In the genomic region with DNA sequence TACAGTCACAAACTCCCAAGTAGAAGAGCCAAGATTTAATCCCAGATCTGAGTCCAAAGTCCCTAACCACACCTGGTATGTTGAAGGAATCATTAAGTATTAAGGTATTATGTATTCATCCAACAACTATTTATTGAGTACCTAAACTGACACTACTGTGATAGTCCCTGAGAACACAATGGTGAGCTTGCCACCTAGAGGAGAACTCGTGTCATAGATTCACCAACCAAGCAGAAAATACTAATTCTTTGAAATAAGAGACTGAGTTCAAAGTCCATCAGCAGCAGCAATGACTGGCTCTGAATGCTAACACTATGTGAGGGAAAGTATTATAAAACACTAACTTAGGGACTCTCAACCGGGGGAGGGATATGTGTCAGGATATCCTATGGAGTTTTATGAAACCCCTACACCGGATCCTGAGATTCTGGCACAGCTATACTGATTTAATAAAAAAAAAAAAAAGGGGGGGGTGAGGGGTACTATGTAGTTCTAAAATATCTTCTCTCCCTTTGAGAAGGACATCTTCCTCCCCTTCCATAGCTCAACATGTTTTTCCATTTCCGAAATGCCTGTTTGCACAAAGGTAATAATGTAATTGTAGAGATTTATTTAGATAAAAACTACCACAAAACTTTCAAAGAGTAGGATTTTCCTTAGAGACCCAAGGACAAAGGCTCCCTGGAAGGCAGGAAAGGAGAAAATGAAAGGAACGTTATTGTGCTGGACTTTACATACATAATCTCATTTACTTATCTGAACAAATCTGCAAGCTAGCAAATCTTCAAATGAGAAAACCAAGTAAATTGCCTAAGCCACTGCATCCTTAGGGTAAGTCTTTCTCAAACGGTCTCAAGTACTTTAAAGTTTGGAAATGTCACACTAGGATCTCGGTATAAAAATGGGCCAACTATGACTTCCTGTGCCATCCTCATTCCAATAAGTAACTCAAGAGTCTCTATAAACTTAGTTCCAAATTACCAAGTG, we compare ENCODE assay signal across 1 cellular context.
TF ChIP-seq lines count a peak whose summit lies in the region.

No MANE protein-coding gene starts in this region.

TF ChIP-seq in GM12878, 131 proteins besides CTCF, POLR2A, EP300 and RAD21:
- TF ChIP-seq, protein P1, sequence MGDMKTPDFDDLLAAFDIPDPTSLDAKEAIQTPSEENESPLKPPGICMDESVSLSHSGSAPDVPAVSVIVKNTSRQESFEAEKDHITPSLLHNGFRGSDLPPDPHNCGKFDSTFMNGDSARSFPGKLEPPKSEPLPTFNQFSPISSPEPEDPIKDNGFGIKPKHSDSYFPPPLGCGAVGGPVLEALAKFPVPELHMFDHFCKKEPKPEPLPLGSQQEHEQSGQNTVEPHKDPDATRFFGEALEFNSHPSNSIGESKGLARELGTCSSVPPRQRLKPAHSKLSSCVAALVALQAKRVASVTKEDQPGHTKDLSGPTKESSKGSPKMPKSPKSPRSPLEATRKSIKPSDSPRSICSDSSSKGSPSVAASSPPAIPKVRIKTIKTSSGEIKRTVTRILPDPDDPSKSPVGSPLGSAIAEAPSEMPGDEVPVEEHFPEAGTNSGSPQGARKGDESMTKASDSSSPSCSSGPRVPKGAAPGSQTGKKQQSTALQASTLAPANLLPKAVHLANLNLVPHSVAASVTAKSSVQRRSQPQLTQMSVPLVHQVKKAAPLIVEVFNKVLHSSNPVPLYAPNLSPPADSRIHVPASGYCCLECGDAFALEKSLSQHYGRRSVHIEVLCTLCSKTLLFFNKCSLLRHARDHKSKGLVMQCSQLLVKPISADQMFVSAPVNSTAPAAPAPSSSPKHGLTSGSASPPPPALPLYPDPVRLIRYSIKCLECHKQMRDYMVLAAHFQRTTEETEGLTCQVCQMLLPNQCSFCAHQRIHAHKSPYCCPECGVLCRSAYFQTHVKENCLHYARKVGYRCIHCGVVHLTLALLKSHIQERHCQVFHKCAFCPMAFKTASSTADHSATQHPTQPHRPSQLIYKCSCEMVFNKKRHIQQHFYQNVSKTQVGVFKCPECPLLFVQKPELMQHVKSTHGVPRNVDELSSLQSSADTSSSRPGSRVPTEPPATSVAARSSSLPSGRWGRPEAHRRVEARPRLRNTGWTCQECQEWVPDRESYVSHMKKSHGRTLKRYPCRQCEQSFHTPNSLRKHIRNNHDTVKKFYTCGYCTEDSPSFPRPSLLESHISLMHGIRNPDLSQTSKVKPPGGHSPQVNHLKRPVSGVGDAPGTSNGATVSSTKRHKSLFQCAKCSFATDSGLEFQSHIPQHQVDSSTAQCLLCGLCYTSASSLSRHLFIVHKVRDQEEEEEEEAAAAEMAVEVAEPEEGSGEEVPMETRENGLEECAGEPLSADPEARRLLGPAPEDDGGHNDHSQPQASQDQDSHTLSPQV (IDR thresholded peaks at IDR 0.05) = peak; percentile 34; the same call in 1 of the 2 replicates
- TF ChIP-seq YY1 (IDR thresholded peaks at IDR 0.05; ENCODE audit: low read depth, low read length) = no peak
- peak; percentile 58; the same call in 1 of the 2 replicates for TF ChIP-seq SMC3 (IDR thresholded peaks at IDR 0.05; ENCODE audit: borderline replicate concordance, low read length)
- no peak for TF ChIP-seq SMAD1 (IDR thresholded peaks at IDR 0.05; ENCODE audit: low read depth, partially characterized antibody)
- TF ChIP-seq, protein P2, sequence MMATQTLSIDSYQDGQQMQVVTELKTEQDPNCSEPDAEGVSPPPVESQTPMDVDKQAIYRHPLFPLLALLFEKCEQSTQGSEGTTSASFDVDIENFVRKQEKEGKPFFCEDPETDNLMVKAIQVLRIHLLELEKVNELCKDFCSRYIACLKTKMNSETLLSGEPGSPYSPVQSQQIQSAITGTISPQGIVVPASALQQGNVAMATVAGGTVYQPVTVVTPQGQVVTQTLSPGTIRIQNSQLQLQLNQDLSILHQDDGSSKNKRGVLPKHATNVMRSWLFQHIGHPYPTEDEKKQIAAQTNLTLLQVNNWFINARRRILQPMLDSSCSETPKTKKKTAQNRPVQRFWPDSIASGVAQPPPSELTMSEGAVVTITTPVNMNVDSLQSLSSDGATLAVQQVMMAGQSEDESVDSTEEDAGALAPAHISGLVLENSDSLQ (IDR thresholded peaks at IDR 0.05) = peak; percentile 49; the same call in 1 of the 2 replicates
- TF ChIP-seq SMARCA5 (IDR thresholded peaks at IDR 0.05) = peak; percentile 55
- TF ChIP-seq, protein P3, sequence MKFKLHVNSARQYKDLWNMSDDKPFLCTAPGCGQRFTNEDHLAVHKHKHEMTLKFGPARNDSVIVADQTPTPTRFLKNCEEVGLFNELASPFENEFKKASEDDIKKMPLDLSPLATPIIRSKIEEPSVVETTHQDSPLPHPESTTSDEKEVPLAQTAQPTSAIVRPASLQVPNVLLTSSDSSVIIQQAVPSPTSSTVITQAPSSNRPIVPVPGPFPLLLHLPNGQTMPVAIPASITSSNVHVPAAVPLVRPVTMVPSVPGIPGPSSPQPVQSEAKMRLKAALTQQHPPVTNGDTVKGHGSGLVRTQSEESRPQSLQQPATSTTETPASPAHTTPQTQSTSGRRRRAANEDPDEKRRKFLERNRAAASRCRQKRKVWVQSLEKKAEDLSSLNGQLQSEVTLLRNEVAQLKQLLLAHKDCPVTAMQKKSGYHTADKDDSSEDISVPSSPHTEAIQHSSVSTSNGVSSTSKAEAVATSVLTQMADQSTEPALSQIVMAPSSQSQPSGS (IDR thresholded peaks at IDR 0.05; ENCODE audit: low read length) = no peak
